In the genomic region with DNA sequence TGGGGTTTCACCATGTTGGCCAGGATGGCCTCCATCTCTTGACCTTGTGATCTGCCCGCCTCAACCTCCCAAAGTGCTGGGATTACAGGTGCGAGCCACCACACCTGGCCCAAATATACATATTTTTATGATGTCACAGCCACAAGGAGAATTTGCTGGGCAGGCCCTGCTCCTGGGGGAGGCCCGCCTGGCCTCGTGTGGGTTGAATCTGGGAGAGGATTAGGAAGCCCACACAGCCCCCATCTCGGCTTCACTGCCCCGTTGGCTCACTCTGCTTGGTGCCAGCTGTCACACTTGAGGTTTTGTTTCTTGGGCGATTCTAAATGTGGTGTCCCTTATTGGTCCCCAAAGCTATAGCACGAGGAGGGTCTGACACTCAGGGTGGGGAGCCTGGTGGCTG, we compare ENCODE assay signal across 8 cellular contexts.
"Had no signal": no experiment of that assay in that cellular context is flagged by ENCODE, and none has a peak within 500 bp of the region (broad histone marks: within the 10 kb centered on the region; RNA-seq: fewer than 3 reads in every experiment).

No MANE protein-coding gene starts in this region.

- DNase-seq: GM23248, GOT3, H9, HCEC 1CT, HFFc6 had no signal

- H3K27ac Mint-ChIP-seq: GM23338, HFFc6 had no signal

- H3K9me3 ChIP-seq: HAP-1 had no signal

- H3K4me2 ChIP-seq: GM23338 had no signal

- H3K27ac ChIP-seq: GM23248 had no signal

- H3K9ac ChIP-seq: GM23248 had no signal

- H3K36me3 ChIP-seq: HAP-1 had no signal

- H3K4me1 ChIP-seq: HAP-1 had no signal

- H3K4me3 Mint-ChIP-seq: GM23338, HFFc6 had no signal

- ATAC-seq: GM23338, HCT116 had no signal

- H2AFZ ChIP-seq: GM23248, GM23338 had no signal

- H3K4me3 ChIP-seq: GM23248, GM23338, HAP-1 had no signal
